In the genomic region with DNA sequence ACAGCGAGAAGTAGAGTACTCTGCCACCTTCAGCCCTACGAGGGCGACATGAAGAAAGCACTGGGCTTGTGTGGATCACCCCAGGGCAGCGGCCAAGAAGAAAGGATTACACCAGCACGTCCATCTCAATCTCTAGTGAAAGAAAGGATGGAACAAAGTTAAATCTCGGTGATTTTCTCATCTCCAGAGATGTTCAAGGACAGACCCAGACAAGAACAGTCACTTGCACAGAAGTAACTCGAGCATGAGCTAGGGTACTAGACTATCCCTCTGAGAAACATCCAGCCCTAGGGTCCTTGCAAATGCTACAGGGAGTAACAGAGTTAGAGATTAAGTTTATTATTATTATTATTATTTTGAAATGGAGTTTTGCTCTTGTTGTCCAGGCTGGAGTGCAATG, we compare ENCODE assay signal across 12 cellular contexts.
DNase-seq lines count a peak whose midpoint lies in the region; ATAC-seq, FAIRE-seq and TF ChIP-seq lines count a peak whose summit lies in the region.
"Had no signal": no experiment of that assay in that cellular context is flagged by ENCODE, and none has a peak within 500 bp of the region (broad histone marks: within the 10 kb centered on the region; RNA-seq: fewer than 3 reads in every experiment).

No MANE protein-coding gene starts in this region.

- H3K4me3 ChIP-seq in breast epithelium: no peak overlapping the region
- no peak overlapping the region for H3K4me3 ChIP-seq in stomach
- H3K4me3 ChIP-seq in pancreas: no peak overlapping the region

- DNase-seq in MCF 10A (ENCODE audit: unreplicated experiment) (no peak), breast epithelium (ENCODE audit: low spot score in 2 of 2) (no peak), T-helper 17 cell (no peak), epithelial cell of prostate (ENCODE audit: low read depth, low spot score) (no peak), stomach (no peak), NCI-H146 treated with DMSO at 0.1 percent for 48 hours (lab: John Stamatoyannopoulos, UW; ENCODE audit: unreplicated experiment) (no peak), pancreas (no peak)
- DNase-seq: GDM1, NCI-H1694 treated with DMSO at 0.1 percent for 48 hours, SHP77 treated with DMSO at 0.1 percent for 48 hours had no signal

- no peak overlapping the region for H3K27ac ChIP-seq in breast epithelium
- peak overlapping the region; percentile 97 for H3K27ac ChIP-seq in epithelial cell of prostate
- H3K27ac ChIP-seq in stomach: peak overlapping the region in 3 of 5 donors; percentile 45 to 78 (median 77)
- H3K27ac ChIP-seq in pancreas: no peak overlapping the region

- no peak for ATAC-seq in T-helper 17 cell
- no peak for ATAC-seq in GM21367 (IDR thresholded peaks at IDR 0.05; ENCODE audit: unreplicated experiment)
- ATAC-seq in pancreas: no peak

- TSS peak; percentile 37 for BruUV-seq in MCF 10A (replicated peaks; lab: Mats Ljungman, UMichigan)

- CTCF ChIA-PET in MCF 10A (lab: Yijun Ruan, JAX): interaction anchor here (0.7 kb wide), 1 partner anchor 1099 kb away, joined by 3 read pairs; no protein-coding TSS in a partner anchor

- TF ChIP-seq CTCF in MCF 10A (IDR thresholded peaks at IDR 0.05; ENCODE audit: unreplicated experiment): no peak
- TF ChIP-seq CTCF in breast epithelium (IDR thresholded peaks at IDR 0.05): no peak
- TF ChIP-seq CTCF in stomach (IDR thresholded peaks at IDR 0.05): no peak
- TF ChIP-seq CTCF in pancreas (IDR thresholded peaks at IDR 0.05): no peak

- POLR2A ChIA-PET in MCF 10A (lab: Yijun Ruan, JAX): interaction anchor here (0.9 to 2.9 kb wide), 8 partner anchors 8 to 229 kb away, joined by 3 to 15 read pairs (median 5); no protein-coding TSS in a partner anchor

- H3K36me3 ChIP-seq in breast epithelium (no peaks in the 10 kb centered on the region), stomach (peaks cover 0 to 13% (median 9%) of the 10 kb centered on the region in 4 donors), pancreas (no peaks in the 10 kb centered on the region)

- H3K27ac Mint-ChIP-seq in MCF 10A (ENCODE audit: low read depth, unreplicated experiment): peak overlapping the region; percentile 91
- H3K27ac Mint-ChIP-seq in T-helper 17 cell: peak overlapping the region; percentile 92

- FAIRE-seq in pancreas (lab: Jason Lieb, UNC): no peak
- FAIRE-seq: D721Med had no signal

- no peak for TF ChIP-seq EP300 in stomach (IDR thresholded peaks at IDR 0.05)

- H3K9me3 Mint-ChIP-seq in MCF 10A (ENCODE audit: unreplicated experiment): peaks cover 7% of the 10 kb centered on the region

- H3K4me1 ChIP-seq in breast epithelium (peaks cover 0 to under 1% of the 10 kb centered on the region in 2 donors), stomach (peaks cover 0 to 9% (median 3%) of the 10 kb centered on the region in 4 donors), pancreas (peaks cover 0 to 3% (median 0%) of the 10 kb centered on the region in 3 donors)

- H3K4me3 Mint-ChIP-seq in MCF 10A (ENCODE audit: unreplicated experiment): no peak overlapping the region
- peak overlapping the region; percentile 4 for H3K4me3 Mint-ChIP-seq in T-helper 17 cell

- H3K9me3 ChIP-seq in breast epithelium (no peaks in the 10 kb centered on the region), T-helper 17 cell (ENCODE audit: control insufficient read depth, low read length, poor library complexity, severe bottlenecking) (peaks cover 4% of the 10 kb centered on the region), stomach (no peaks in the 10 kb centered on the region), pancreas (no peaks in the 10 kb centered on the region)

- no peaks in the 10 kb centered on the region for H3K27me3 ChIP-seq in breast epithelium
- H3K27me3 ChIP-seq in stomach: no peaks in the 10 kb centered on the region
- H3K27me3 ChIP-seq in pancreas: no peaks in the 10 kb centered on the region

- H3K27me3 Mint-ChIP-seq in MCF 10A (ENCODE audit: insufficient read depth, unreplicated experiment): no peaks in the 10 kb centered on the region
- no peaks in the 10 kb centered on the region for H3K27me3 Mint-ChIP-seq in T-helper 17 cell

- H3K4me1 Mint-ChIP-seq in MCF 10A (ENCODE audit: insufficient read depth, unreplicated experiment): peaks cover 33% of the 10 kb centered on the region
- H3K4me1 Mint-ChIP-seq in T-helper 17 cell: peaks cover 24% of the 10 kb centered on the region

- TF ChIP-seq POLR2A in breast epithelium (IDR thresholded peaks at IDR 0.05) (no peak), stomach (IDR thresholded peaks at IDR 0.05) (no peak)

- peaks cover 6% of the 10 kb centered on the region for H3K36me3 Mint-ChIP-seq in MCF 10A (ENCODE audit: insufficient read depth, unreplicated experiment)
- peaks cover 2% of the 10 kb centered on the region for H3K36me3 Mint-ChIP-seq in T-helper 17 cell (ENCODE audit: low read depth)

- 92 to 98% (median 98%) methylated on average over 7 of the region's 7 CpGs for WGBS in stomach, 5 donors
- 94 to 96% methylated on average over 7 of the region's 7 CpGs for WGBS in pancreas, 2 donors

- intact Hi-C loops in MCF 10A (cut with micrococcal nuclease) (loop anchor here (1.0 kb wide), 2 partner anchors 60 to 222 kb away; no protein-coding TSS in a partner anchor), breast epithelium (cut with DNase I; ENCODE audit: low total_unique reads) (no loop called here), stomach (cut with DNase I; ENCODE audit: low total_unique reads) (no loop called here), pancreas (cut with DNase I) (no loop called here)

Comparison
In these comparisons a context has a peak if more than half of its experiments do, and no peak if none do; other contexts are left out.
1. H3K27ac ChIP-seq: peak in epithelial cell of prostate (single experiment) and stomach (3 of 5); none in breast epithelium (0 of 2) and pancreas (0 of 4).